Comparison of ENCODE assay signal across 16 cellular contexts in genomic region chrX:148914783-148915182, GRCh38.
DNase-seq lines count a peak whose midpoint lies in the region; ATAC-seq lines count a peak whose summit lies in the region.
"Had no signal": no experiment of that assay in that cellular context is flagged by ENCODE, and none has a peak within 500 bp of the region (broad histone marks: within the 10 kb centered on the region; RNA-seq: fewer than 3 reads in every experiment).

No MANE protein-coding gene starts in this region.

- no peak overlapping the region for H3K27ac ChIP-seq in GM23248
- H3K27ac ChIP-seq: foreskin keratinocyte, skin epidermis had no signal

- H3K9me2 ChIP-seq in GM23248 (ENCODE audit: insufficient read depth), result no peaks in the 10 kb centered on the region

- H3K9me3 ChIP-seq in GM23248 (ENCODE audit: low read depth), result no peaks in the 10 kb centered on the region

- H3F3A ChIP-seq in GM23248 (ENCODE audit: insufficient read depth), result no peaks in the 10 kb centered on the region

- H4K20me1 ChIP-seq in GM23248 (ENCODE audit: insufficient read depth), result no peaks in the 10 kb centered on the region

- no peaks in the 10 kb centered on the region for H3K4me1 ChIP-seq in GM23248 (ENCODE audit: insufficient read depth)
- H3K4me1 ChIP-seq: foreskin keratinocyte had no signal

- H3K9ac ChIP-seq in GM23248, result no peak overlapping the region

- H3K36me3 ChIP-seq in GM23248 (ENCODE audit: low read depth), result no peaks in the 10 kb centered on the region

- in situ Hi-C loops in GM23248 (cut with MboI), result no loop called here

- no peak for DNase-seq in activated CD4-positive, alpha-beta T cell treated with anti-CD3 and anti-CD28 coated beads, Interleukin-2, amount 50 U/mL, for 1 hour
- DNase-seq in GDM1 (lab: John Stamatoyannopoulos, UW), result no peak
- no peak for DNase-seq in GM23248
- no peak for DNase-seq in NCI-H526 treated with DMSO at 0.1 percent for 48 hours (lab: John Stamatoyannopoulos, UW)
- DNase-seq: activated CD8-positive, alpha-beta T cell treated with anti-CD3 and anti-CD28 coated beads for 36 hours; activated effector memory CD4-positive, alpha-beta T cell treated with anti-CD3 and anti-CD28 coated beads, Interleukin-2, amount 50 U/mL, for 16 hours; effector CD8-positive, alpha-beta T cell; foreskin keratinocyte; KBM-7; NCI-H524 treated with DMSO at 0.1 percent for 48 hours; occipital lobe; substantia nigra had no signal

- H2AFZ ChIP-seq in GM23248, result no peak overlapping the region

- 100% methylated on average over 3 of the region's 3 CpGs for WGBS in GM23248 (ENCODE audit: low coverage in 1 of 2, low lambda C conversion rate in 2 of 2, missing lambda C conversion rate in 2 of 2), 2 experiments

- no peak overlapping the region for H3K4me3 ChIP-seq in GM23248
- H3K4me3 ChIP-seq: skin epidermis had no signal

- H3K79me2 ChIP-seq in GM23248 (ENCODE audit: insufficient read depth), result no peaks in the 10 kb centered on the region

- H3K27me3 ChIP-seq in GM23248 (replicated peaks; ENCODE audit: insufficient read depth), result no peaks in the 10 kb centered on the region
- H3K27me3 ChIP-seq: foreskin keratinocyte had no signal

- no peak overlapping the region for H3K4me2 ChIP-seq in GM23248 (ENCODE audit: unreplicated experiment)

- peak; percentile 76 for ATAC-seq in GM19328 (IDR thresholded peaks at IDR 0.05; ENCODE audit: unreplicated experiment)
- ATAC-seq in HG02571 (IDR thresholded peaks at IDR 0.05; ENCODE audit: unreplicated experiment), result peak; percentile 77
- ATAC-seq in HG03439 (IDR thresholded peaks at IDR 0.05; ENCODE audit: unreplicated experiment), result peak; percentile 91
- ATAC-seq: activated CD8-positive, alpha-beta T cell treated with anti-CD3 and anti-CD28 coated beads for 36 hours; foreskin keratinocyte had no signal
